ENCODE assay signal across 8 cellular contexts in genomic region chr17:40323731-40324650, GRCh38. TPM values are rescaled to one million over a fixed set of nuclear protein-coding genes. Genes with fewer than 3 reads are reported as not detected.
DNase-seq lines count a peak whose midpoint lies in the region; ATAC-seq and TF ChIP-seq lines count a peak whose summit lies in the region.

No MANE protein-coding gene starts in this region.

- H3K9ac ChIP-seq in rectal smooth muscle tissue (ENCODE audit: low read length) = peak overlapping the region; percentile 45

- peaks cover 2% of the 10 kb centered on the region for H3K27me3 Mint-ChIP-seq in activated CD4-positive, alpha-beta T cell treated with anti-CD3 and anti-CD28 coated beads, Interleukin-2, amount 10 ng/mL, durations not matched to agents 24 days and 14 days

- intact Hi-C loops in activated CD4-positive, alpha-beta T cell treated with anti-CD3 and anti-CD28 coated beads, Interleukin-2, amount 10 ng/mL, durations not matched to agents 24 days and 14 days (cut with micrococcal nuclease) = loop anchor here (2.0 to 5.0 kb wide), 3 partner anchors 21 to 212 kb away; partner anchors contain the start of gene CDC6

- H3K36me3 Mint-ChIP-seq in activated CD4-positive, alpha-beta T cell treated with anti-CD3 and anti-CD28 coated beads, Interleukin-2, amount 10 ng/mL, durations not matched to agents 24 days and 14 days (ENCODE audit: low read depth) = peaks cover 10% of the 10 kb centered on the region

- H3K4me3 Mint-ChIP-seq in activated CD4-positive, alpha-beta T cell treated with anti-CD3 and anti-CD28 coated beads, Interleukin-2, amount 10 ng/mL, durations not matched to agents 24 days and 14 days = peak overlapping the region; percentile 97

- peaks cover 84% of the 10 kb centered on the region for H3K4me1 ChIP-seq in effector memory CD4-positive, alpha-beta T cell (ENCODE audit: control insufficient read depth, insufficient read depth, low read length, poor library complexity, severe bottlenecking)
- H3K4me1 ChIP-seq in rectal smooth muscle tissue (ENCODE audit: control insufficient read depth, insufficient read depth, low read length) = peaks cover 46% of the 10 kb centered on the region

- peaks cover 93% of the 10 kb centered on the region for H3K4me1 Mint-ChIP-seq in activated CD4-positive, alpha-beta T cell treated with anti-CD3 and anti-CD28 coated beads, Interleukin-2, amount 10 ng/mL, durations not matched to agents 24 days and 14 days

- no peak for TF ChIP-seq CTCF in brain microvascular endothelial cell (IDR thresholded peaks at IDR 0.05; ENCODE audit: low read depth, low read length, missing control alignments)

- no peaks in the 10 kb centered on the region for H3K9me3 ChIP-seq in effector memory CD4-positive, alpha-beta T cell (ENCODE audit: control insufficient read depth, low read length)

- H3K27ac ChIP-seq in effector memory CD4-positive, alpha-beta T cell (ENCODE audit: insufficient read depth, low read length, poor library complexity, severe bottlenecking) = peak overlapping the region; percentile 98
- H3K27ac ChIP-seq in rectal smooth muscle tissue (ENCODE audit: low read depth, low read length) = peak overlapping the region; percentile 83
- H3K27ac ChIP-seq in brain microvascular endothelial cell = no peak overlapping the region

- no peaks in the 10 kb centered on the region for H3K36me3 ChIP-seq in effector memory CD4-positive, alpha-beta T cell (ENCODE audit: control insufficient read depth, insufficient read depth, low read length)
- H3K36me3 ChIP-seq in rectal smooth muscle tissue (ENCODE audit: control insufficient read depth, insufficient read depth, low read length) (no peaks in the 10 kb centered on the region), brain microvascular endothelial cell (replicated peaks) (no peaks in the 10 kb centered on the region)

- peak overlapping the region; percentile 95 for H3K4me3 ChIP-seq in effector memory CD4-positive, alpha-beta T cell (ENCODE audit: insufficient read depth, low read depth, low read length, poor library complexity, severe bottlenecking)
- H3K4me3 ChIP-seq in rectal smooth muscle tissue (ENCODE audit: low read length) = peak overlapping the region; percentile 50
- no peak overlapping the region for H3K4me3 ChIP-seq in brain microvascular endothelial cell (ENCODE audit: low read depth, low read length)

- in situ Hi-C loops in brain microvascular endothelial cell (cut with HindIII; ENCODE audit: low pct_ligation_motif_present, low sequenced_read_pairs) (loop anchor here (25.0 kb wide), 1 partner anchor 213 kb away; no protein-coding TSS in a partner anchor), KBM-7 (cut with MboI; ENCODE audit: low pct_unique_long_range_greater_than_20kb, low sequenced_read_pairs) (no loop called here)

- ATAC-seq in GM21381 (IDR thresholded peaks at IDR 0.05; ENCODE audit: unreplicated experiment) = peak; percentile 22
- ATAC-seq in GM21528 (IDR thresholded peaks at IDR 0.05; ENCODE audit: low FRiP score, unreplicated experiment) = no peak

- H3K9me3 Mint-ChIP-seq in activated CD4-positive, alpha-beta T cell treated with anti-CD3 and anti-CD28 coated beads, Interleukin-2, amount 10 ng/mL, durations not matched to agents 24 days and 14 days = no peaks in the 10 kb centered on the region

- H3K27me3 ChIP-seq in effector memory CD4-positive, alpha-beta T cell (replicated peaks; ENCODE audit: control insufficient read depth, insufficient read depth, low read length, poor library complexity, severe bottlenecking) = no peaks in the 10 kb centered on the region
- H3K27me3 ChIP-seq in rectal smooth muscle tissue (ENCODE audit: control insufficient read depth, insufficient read depth, low read length) (no peaks in the 10 kb centered on the region), brain microvascular endothelial cell (replicated peaks) (no peaks in the 10 kb centered on the region)

- DNase-seq in activated CD4-positive, alpha-beta T cell treated with anti-CD3 and anti-CD28 coated beads, Interleukin-2, amount 10 ng/mL, durations not matched to agents 24 days and 14 days = peak; percentile 85
- DNase-seq in effector memory CD4-positive, alpha-beta T cell = peak; percentile 84 to 90 (median 85)
- DNase-seq in NCI-H2171 treated with DMSO at 0.1 percent for 48 hours (lab: John Stamatoyannopoulos, UW) (no peak), brain microvascular endothelial cell (no peak), KBM-7 (no peak)

- H3K27ac Mint-ChIP-seq in activated CD4-positive, alpha-beta T cell treated with anti-CD3 and anti-CD28 coated beads, Interleukin-2, amount 10 ng/mL, durations not matched to agents 24 days and 14 days = peak overlapping the region; percentile 98

RNA-seq across cellular contexts. Expression of gene RARA, which starts 15.0 kb away (rescaled TPM):
- 24.0 and 26.2 TPM in 2 replicates for total RNA-seq in activated CD4-positive, alpha-beta T cell treated with anti-CD3 and anti-CD28 coated beads, Interleukin-2, amount 10 ng/mL, durations not matched to agents 24 days and 14 days

RNA-seq across cellular contexts. Expression of gene CDC6, which starts 36.3 kb away (rescaled TPM):
- total RNA-seq in activated CD4-positive, alpha-beta T cell treated with anti-CD3 and anti-CD28 coated beads, Interleukin-2, amount 10 ng/mL, durations not matched to agents 24 days and 14 days = 139 and 142 TPM in 2 replicates

RNA-seq across cellular contexts. Expression of gene GJD3, which starts 40.5 kb away (rescaled TPM):
- 0.23 and 0.38 TPM in 2 replicates for total RNA-seq in activated CD4-positive, alpha-beta T cell treated with anti-CD3 and anti-CD28 coated beads, Interleukin-2, amount 10 ng/mL, durations not matched to agents 24 days and 14 days

Comparison
In these comparisons a context has a peak if more than half of its experiments do, and no peak if none do; other contexts are left out.
1. DNase-seq: peak in activated CD4-positive, alpha-beta T cell treated with anti-CD3 and anti-CD28 coated beads, Interleukin-2, amount 10 ng/mL, durations not matched to agents 24 days and 14 days (single experiment) and effector memory CD4-positive, alpha-beta T cell (3 of 3); none in NCI-H2171 treated with DMSO at 0.1 percent for 48 hours (single experiment), brain microvascular endothelial cell (single experiment) and KBM-7 (single experiment).